Comparison of ENCODE assay signal across 20 cellular contexts in the genomic region with DNA sequence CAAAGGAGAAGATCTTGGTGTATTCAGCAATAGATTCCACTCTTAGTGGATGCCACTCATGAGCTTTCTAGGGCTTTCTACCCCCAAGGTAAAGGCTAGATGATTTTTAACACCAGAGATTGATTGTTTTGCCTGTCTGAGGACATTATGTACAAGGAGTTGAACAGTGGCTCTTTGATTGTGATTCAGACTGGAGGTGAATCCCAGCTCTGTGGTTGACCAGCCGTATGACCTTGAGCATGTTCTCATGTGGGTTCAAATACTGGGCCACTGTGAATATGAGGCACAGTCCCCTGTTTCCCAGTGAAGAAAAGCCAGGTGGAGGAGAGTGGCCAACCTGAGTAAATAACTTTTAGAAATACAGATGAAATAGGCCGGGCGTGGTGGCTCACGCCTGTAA. TPM values are rescaled to one million over a fixed set of nuclear protein-coding genes. Genes with fewer than 3 reads are reported as not detected.
DNase-seq lines count a peak whose midpoint lies in the region; ATAC-seq, FAIRE-seq and TF ChIP-seq lines count a peak whose summit lies in the region.
"Had no signal": no experiment of that assay in that cellular context is flagged by ENCODE, and none has a peak within 500 bp of the region (broad histone marks: within the 10 kb centered on the region; RNA-seq: fewer than 3 reads in every experiment).

No MANE protein-coding gene starts in this region.

- DNase-seq in left ventricle myocardium inferior (no peak), heart left ventricle (no peak), SK-MEL-5 (ENCODE audit: low read depth, low spot score) (peak; percentile 62), iris pigment epithelial cell (ENCODE audit: low read depth) (peak; percentile 20), testis (peak; percentile 32), putamen (ENCODE audit: low spot score) (no peak), LoVo (ENCODE audit: low spot score) (no peak), urothelium cell line (ENCODE audit: low spot score) (no peak)
- DNase-seq: 8988T; BE2C; Caco-2; CD4-positive, alpha-beta T cell; GDM1; GOT3; H7; HFFc6 had no signal

- H3K4me3 ChIP-seq in left ventricle myocardium inferior (peak overlapping the region; percentile 51), heart left ventricle (peak overlapping the region in 2 of 12 donors; percentile 20 to 27), testis (no peak overlapping the region)

- H3K27me3 ChIP-seq in left ventricle myocardium inferior (ENCODE audit: low read depth) (no peaks in the 10 kb centered on the region), heart left ventricle (no peaks in the 10 kb centered on the region), testis (no peaks in the 10 kb centered on the region)
- H3K27me3 ChIP-seq: BE2C had no signal

- no peak for TF ChIP-seq CTCF in left ventricle myocardium inferior (IDR thresholded peaks at IDR 0.05; ENCODE audit: borderline replicate concordance)
- no peak for TF ChIP-seq CTCF in heart left ventricle (IDR thresholded peaks at IDR 0.05)
- TF ChIP-seq CTCF in testis (IDR thresholded peaks at IDR 0.05), result no peak

- intact Hi-C loops in left ventricle myocardium inferior (cut with micrococcal nuclease), result no loop called here
- intact Hi-C loops in heart left ventricle (cut with DNase I), result no loop called here
- intact Hi-C loops in testis (cut with DNase I; ENCODE audit: low total_unique reads), result no loop called here

- H3K27ac ChIP-seq in left ventricle myocardium inferior (replicated peaks) (peak overlapping the region; percentile 88), heart left ventricle (peak overlapping the region in 3 of 12 donors; percentile 70 to 75 (median 72)), testis (peak overlapping the region in 1 of 2 donors; percentile 36)
- H3K27ac ChIP-seq: C4-2B had no signal

- H3K36me3 ChIP-seq in left ventricle myocardium inferior (peaks cover 27% of the 10 kb centered on the region), heart left ventricle (peaks cover 0 to 41% (median 25%) of the 10 kb centered on the region in 9 donors), testis (ENCODE audit: low read depth, missing control alignments) (no peaks in the 10 kb centered on the region)

- no peak for TF ChIP-seq POLR2A in heart left ventricle (IDR thresholded peaks at IDR 0.05)
- TF ChIP-seq POLR2A in testis (IDR thresholded peaks at IDR 0.05), result no peak

- ATAC-seq in heart left ventricle, result no peak
- ATAC-seq: HCT116 had no signal

- H3K4me1 ChIP-seq in left ventricle myocardium inferior (peaks cover 54% of the 10 kb centered on the region), heart left ventricle (peaks cover 0 to 43% (median 9%) of the 10 kb centered on the region in 12 donors), testis (peaks cover 30% of the 10 kb centered on the region)
- H3K4me1 ChIP-seq: BE2C, Caco-2 had no signal

- no peak for FAIRE-seq in urothelium cell line (lab: Jason Lieb, UNC)
- FAIRE-seq: D721Med, HTR-8/SVneo had no signal

- in situ Hi-C loops in SK-MEL-5 (cut with HindIII; ENCODE audit: low pct_unique_long_range_greater_than_20kb, low sequenced_read_pairs), result no loop called here

- H3K9me3 ChIP-seq in left ventricle myocardium inferior (replicated peaks), result no peaks in the 10 kb centered on the region
- no peaks in the 10 kb centered on the region for H3K9me3 ChIP-seq in heart left ventricle
- no peaks in the 10 kb centered on the region for H3K9me3 ChIP-seq in testis
- H3K9me3 ChIP-seq: BE2C, Caco-2 had no signal

- 88 to 98% (median 96%) methylated on average over 4 of the region's 4 CpGs for WGBS in heart left ventricle, 4 donors
- WGBS in testis, 2 donors, result 91% methylated on average over 4 of the region's 4 CpGs

RNA-seq across cellular contexts. Expression of gene PARVB, which starts 24.0 kb away (rescaled TPM):
- total RNA-seq in left ventricle myocardium inferior, result 155 TPM
- total RNA-seq in heart left ventricle, result 100 to 1,000 TPM in 5 of 9 donors, 10 to 100 TPM in 4; 73.8 to 172 (median 116) TPM
- polyA plus RNA-seq in heart left ventricle, result 10 to 100 TPM; 54.9 to 63.5 TPM
- total RNA-seq in SK-MEL-5 (2014; rRNA removed; shearing (Covaris generic)), result 164 and 178 TPM in 2 replicates
- polyA plus RNA-seq in SK-MEL-5 (2015; cell fraction: cytosol; rRNA removed), result 180 and 216 TPM in 2 replicates
- polyA plus RNA-seq in SK-MEL-5 (2015; cell fraction: nucleus; rRNA removed), result 37.6 and 90.4 TPM in 2 replicates
- total RNA-seq in testis, result 10 to 100 TPM; 11.6 to 23.7 TPM
- 27.5 TPM for polyA plus RNA-seq in testis (ENCODE audit: insufficient read depth, low read depth, low replicate concordance)

RNA-seq across cellular contexts. Expression of gene SAMM50, which starts 44.9 kb away (rescaled TPM):
- 72.0 TPM for total RNA-seq in left ventricle myocardium inferior
- total RNA-seq in heart left ventricle, result 10 to 100 TPM; 53.2 to 74.8 (median 68.5) TPM
- 10 to 100 TPM; 32.5 to 54.7 TPM for polyA plus RNA-seq in heart left ventricle
- 94.8 and 103 TPM in 2 replicates for total RNA-seq in SK-MEL-5 (2014; rRNA removed; shearing (Covaris generic))
- polyA plus RNA-seq in SK-MEL-5 (2015; cell fraction: cytosol; rRNA removed), result 117 and 122 TPM in 2 replicates
- polyA plus RNA-seq in SK-MEL-5 (2015; cell fraction: nucleus; rRNA removed), result 88.2 and 98.0 TPM in 2 replicates
- total RNA-seq in testis, result 10 to 100 TPM; 41.5 to 50.3 TPM
- polyA plus RNA-seq in testis (ENCODE audit: insufficient read depth, low read depth, low replicate concordance), result 71.1 TPM

Comparison
In these comparisons a context has a peak if more than half of its experiments do, and no peak if none do; other contexts are left out.
1. DNase-seq: peak in SK-MEL-5 (single experiment), iris pigment epithelial cell (single experiment) and testis (single experiment); none in left ventricle myocardium inferior (single experiment), heart left ventricle (0 of 5), putamen (single experiment), LoVo (single experiment) and urothelium cell line (single experiment).